ENCODE assay signal across 19 cellular contexts in the genomic region with DNA sequence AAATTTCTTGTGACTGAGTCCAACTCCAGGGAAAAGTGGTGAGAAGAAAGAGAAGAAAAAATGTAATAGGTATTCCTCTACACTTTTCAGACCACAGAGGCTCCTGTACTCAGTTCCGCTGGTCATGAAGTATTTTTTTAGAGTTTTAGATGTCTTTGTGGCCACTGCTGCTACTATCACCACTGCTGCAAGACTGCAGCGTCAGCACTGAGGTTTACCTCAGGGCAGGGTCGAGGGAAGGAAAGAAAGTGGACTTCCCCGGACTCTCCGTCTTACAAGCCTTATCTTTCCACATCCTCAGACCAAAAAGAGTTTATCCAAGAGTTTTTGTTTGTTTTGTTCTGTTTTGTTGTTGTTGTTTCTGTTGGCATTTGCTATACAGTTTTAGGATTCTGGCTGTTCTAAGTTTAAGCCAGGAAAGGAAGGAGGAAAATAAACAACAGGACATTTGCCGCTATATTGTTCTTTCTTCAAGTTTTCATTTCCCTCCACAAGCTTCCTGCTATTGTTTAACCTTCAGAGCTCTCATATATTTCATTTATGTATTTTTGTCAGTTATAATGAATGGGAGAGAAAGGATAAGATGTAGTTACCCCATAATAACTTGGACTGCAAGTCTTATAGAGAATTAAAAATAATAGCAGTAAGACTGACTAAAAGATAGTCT.
"Had no signal": no experiment of that assay in that cellular context is flagged by ENCODE, and none has a peak within 500 bp of the region (broad histone marks: within the 10 kb centered on the region; RNA-seq: fewer than 3 reads in every experiment).

No MANE protein-coding gene starts in this region.

- H3K27ac ChIP-seq: breast epithelium, epithelial cell of prostate, prostate gland, right atrium auricular region, skin epidermis, stomach, vagina had no signal

- H3K27me3 ChIP-seq: breast epithelium, right atrium auricular region, vagina had no signal

- FAIRE-seq: TTC549 had no signal

- DNase-seq: activated CD4-positive, alpha-beta memory T cell treated with anti-CD3 and anti-CD28 coated beads, Interleukin-2, amount 10 ng/mL, durations not matched to agents 7 days and 5 days; activated CD4-positive, alpha-beta T cell treated with anti-CD3 and anti-CD28 coated beads for 48 hours; activated CD4-positive, CD25-positive, alpha-beta regulatory T cell; activated naive CD4-positive, alpha-beta T cell treated with anti-CD3 and anti-CD28 coated beads for 36 hours; activated T-cell treated with anti-CD3 and anti-CD28 coated beads, Interleukin-2, amount 50 U/mL, for 4 hours; effector memory CD4-positive, alpha-beta T cell; foreskin fibroblast; stimulated activated CD4-positive, alpha-beta T cell treated with anti-CD3 and anti-CD28 coated beads, Interleukin-4, amount 100 ng/mL, for 24 hours; stomach; T-helper 17 cell; trophoblast cell had no signal

- ATAC-seq: activated T-cell treated with anti-CD3 and anti-CD28 coated beads, Interleukin-2, amount 50 U/mL, for 4 hours; stimulated activated effector memory CD8-positive, alpha-beta T cell treated with anti-CD3 and anti-CD28 coated beads, Interleukin-12 subunit alpha, Interleukin-12 subunit beta, amount 100 ng/mL, for 72 hours; T-helper 17 cell had no signal

- H3K4me3 ChIP-seq: breast epithelium, prostate gland, right atrium auricular region, skin epidermis, stomach, vagina had no signal

- H3K36me3 ChIP-seq: breast epithelium, prostate gland, right atrium auricular region, stomach, vagina had no signal

- H3K9me3 ChIP-seq: breast epithelium, prostate gland, right atrium auricular region, stomach, vagina had no signal

- H3K4me1 ChIP-seq: breast epithelium, prostate gland, stomach, vagina had no signal
